Comparison of ENCODE assay signal across 19 cellular contexts in the genomic region with DNA sequence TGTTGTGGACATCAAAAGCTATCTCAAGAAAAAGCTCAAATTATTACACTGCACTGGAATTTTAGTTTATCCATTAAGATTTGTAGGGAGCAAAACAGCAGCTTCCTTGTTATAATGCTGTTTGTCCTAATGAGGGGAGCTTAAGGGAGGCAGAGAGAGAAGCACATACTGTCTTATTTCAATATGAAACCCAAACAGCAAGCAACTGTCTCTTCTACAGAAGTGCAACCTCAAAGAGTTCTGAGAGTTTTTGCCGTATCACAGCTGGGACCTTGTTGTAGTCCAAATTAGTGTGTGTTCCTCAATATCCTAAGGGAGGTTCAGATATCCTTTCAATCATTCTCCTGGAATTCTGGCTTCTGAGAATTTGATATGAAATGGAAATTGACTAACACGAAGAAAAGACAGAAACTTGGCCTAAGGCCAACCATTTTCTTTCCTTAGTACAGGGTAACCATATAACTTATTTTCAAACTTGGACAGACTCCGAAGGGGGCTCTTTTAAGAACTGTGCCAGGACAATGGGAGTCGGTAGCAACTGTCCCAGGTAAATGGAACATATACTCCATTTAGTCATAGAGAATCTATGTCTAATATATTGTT.
DNase-seq lines count a peak whose midpoint lies in the region; ATAC-seq and TF ChIP-seq lines count a peak whose summit lies in the region.
"Had no signal": no experiment of that assay in that cellular context is flagged by ENCODE, and none has a peak within 500 bp of the region (broad histone marks: within the 10 kb centered on the region; RNA-seq: fewer than 3 reads in every experiment).

No MANE protein-coding gene starts in this region.

- peaks cover 13 to 35% of the 10 kb centered on the region in 2 donors for H3K4me1 ChIP-seq in thoracic aorta (ENCODE audit: control insufficient read depth in 1 of 2, low read depth in 2 of 2)
- H3K4me1 ChIP-seq: HAP-1 had no signal

- H3K27me3 ChIP-seq in thoracic aorta (replicated peaks; ENCODE audit: insufficient read depth) = no peaks in the 10 kb centered on the region

- H3K36me3 ChIP-seq in thoracic aorta = no peaks in the 10 kb centered on the region
- H3K36me3 ChIP-seq: HAP-1 had no signal

- H3K9me3 Mint-ChIP-seq in Calu3 (ENCODE audit: low read depth, unreplicated experiment) (no peaks in the 10 kb centered on the region), glutamatergic neuron (ENCODE audit: unreplicated experiment) (peaks cover 2% of the 10 kb centered on the region)

- peak overlapping the region; percentile 50 to 62 for H3K27ac ChIP-seq in thoracic aorta

- TF ChIP-seq CTCF in Calu3 (IDR thresholded peaks at IDR 0.05; ENCODE audit: unreplicated experiment) (no peak), glutamatergic neuron (IDR thresholded peaks at IDR 0.05; ENCODE audit: partially characterized antibody, unreplicated experiment) (no peak), thoracic aorta (IDR thresholded peaks at IDR 0.05) (no peak)

- intact Hi-C loops in Calu3 (cut with micrococcal nuclease; ENCODE audit: unreplicated experiment) = loop anchor here (5.0 kb wide), 1 partner anchor 38 kb away; no protein-coding TSS in a partner anchor

- no peak overlapping the region for H3K4me3 Mint-ChIP-seq in Calu3 (ENCODE audit: low read depth, unreplicated experiment)
- no peak overlapping the region for H3K4me3 Mint-ChIP-seq in glutamatergic neuron (ENCODE audit: unreplicated experiment)
- H3K4me3 Mint-ChIP-seq: CD4-positive, CD25-positive, alpha-beta regulatory T cell; GM23338 had no signal

- H3K36me3 Mint-ChIP-seq in Calu3 (ENCODE audit: insufficient read depth, unreplicated experiment) = no peaks in the 10 kb centered on the region
- H3K36me3 Mint-ChIP-seq in glutamatergic neuron (ENCODE audit: unreplicated experiment) = peaks cover 6% of the 10 kb centered on the region
- H3K36me3 Mint-ChIP-seq: CD4-positive, CD25-positive, alpha-beta regulatory T cell had no signal

- peaks cover 22% of the 10 kb centered on the region for H3K4me1 Mint-ChIP-seq in Calu3 (ENCODE audit: low read depth, unreplicated experiment)
- H3K4me1 Mint-ChIP-seq in glutamatergic neuron (ENCODE audit: low read depth, unreplicated experiment) = peaks cover 14% of the 10 kb centered on the region
- H3K4me1 Mint-ChIP-seq: CD4-positive, CD25-positive, alpha-beta regulatory T cell; GM23338 had no signal

- H3K9me3 ChIP-seq in thoracic aorta = no peaks in the 10 kb centered on the region
- H3K9me3 ChIP-seq: HAP-1 had no signal

- CTCF ChIA-PET in Calu3 (lab: Charles Lee) = interaction anchor here (0.6 to 1.1 kb wide), 3 partner anchors 118 to 152 kb away, joined by 3 read pairs; no protein-coding TSS in a partner anchor

- H3K4me3 ChIP-seq in thoracic aorta = no peak overlapping the region
- H3K4me3 ChIP-seq: GM23338, HAP-1 had no signal

- DNase-seq in Calu3 (no peak), OCI-M1 (lab: John Stamatoyannopoulos, UW) (peak; percentile 23), glutamatergic neuron (no peak), thoracic aorta (ENCODE audit: low spot score) (no peak), SKM-1 (lab: John Stamatoyannopoulos, UW; ENCODE audit: unreplicated experiment) (no peak)
- DNase-seq: CD4-positive, CD25-positive, alpha-beta regulatory T cell; DND-41; Karpas-422; NCI-H1417; NCI-H1694 treated with DMSO at 0.1 percent for 48 hours; NCI-H2081 treated with DMSO at 0.1 percent for 48 hours; NCI-H2171 treated with DMSO at 0.1 percent for 48 hours; NCI-H524 treated with DMSO at 0.1 percent for 48 hours; PC-3; Right ventricle myocardium superior had no signal

- no peak for ATAC-seq in thoracic aorta (ENCODE audit: insufficient number of reproducible peaks, low FRiP score, low read depth)
- no peak for ATAC-seq in GM18861 (IDR thresholded peaks at IDR 0.05; ENCODE audit: unreplicated experiment)
- no peak for ATAC-seq in HG03139 (IDR thresholded peaks at IDR 0.05; ENCODE audit: unreplicated experiment)
- ATAC-seq: GM23338, PC-3 had no signal

- BruUV-seq in Calu3 (replicated peaks; lab: Mats Ljungman, UMichigan) = no TSS peak

- H3K27ac Mint-ChIP-seq in Calu3 (ENCODE audit: unreplicated experiment) = peak overlapping the region; percentile 64
- H3K27ac Mint-ChIP-seq in glutamatergic neuron (ENCODE audit: unreplicated experiment) = peak overlapping the region; percentile 43
- H3K27ac Mint-ChIP-seq: CD4-positive, CD25-positive, alpha-beta regulatory T cell; GM23338 had no signal

- H3K27me3 Mint-ChIP-seq in Calu3 (ENCODE audit: unreplicated experiment) (no peaks in the 10 kb centered on the region), glutamatergic neuron (ENCODE audit: unreplicated experiment) (no peaks in the 10 kb centered on the region)
- H3K27me3 Mint-ChIP-seq: CD4-positive, CD25-positive, alpha-beta regulatory T cell had no signal
